ENCODE assay signal across 20 cellular contexts in genomic region chr2:218622606-218623238, GRCh38. TPM values are rescaled to one million over a fixed set of nuclear protein-coding genes. Genes with fewer than 3 reads are reported as not detected.
DNase-seq lines count a peak whose midpoint lies in the region; ATAC-seq and TF ChIP-seq lines count a peak whose summit lies in the region.
"Had no signal": no experiment of that assay in that cellular context is flagged by ENCODE, and none has a peak within 500 bp of the region (broad histone marks: within the 10 kb centered on the region; RNA-seq: fewer than 3 reads in every experiment).

No MANE protein-coding gene starts in this region.

- no peak for ATAC-seq in GM18505 (IDR thresholded peaks at IDR 0.05; ENCODE audit: unreplicated experiment)
- ATAC-seq in HG03354 (IDR thresholded peaks at IDR 0.05; ENCODE audit: poor library complexity, severe bottlenecking, unreplicated experiment), result no peak
- ATAC-seq: activated naive CD4-positive, alpha-beta T cell treated with anti-CD3 and anti-CD28 coated beads, Interleukin-2, amount 50 U/mL, for 72 hours; GM12878; left lung; stimulated activated naive B cell treated with anti-CD40 and anti-IgM and Interleukin-4, amounts not matched to agents 10 μg/mL and 1 μg/mL and 100 μg/mL, for 72 hours had no signal

- H3K36me3 Mint-ChIP-seq in endodermal cell (ENCODE audit: low read depth), result no peaks in the 10 kb centered on the region
- H3K36me3 Mint-ChIP-seq: activated naive CD4-positive, alpha-beta T cell treated with anti-CD3 and anti-CD28 coated beads, Interleukin-2, amount 50 U/mL, for 72 hours; stimulated activated naive B cell treated with anti-CD40 and anti-IgM and Interleukin-4, amounts not matched to agents 10 μg/mL and 1 μg/mL and 100 μg/mL, for 72 hours had no signal

- no peak overlapping the region for H3K4me3 Mint-ChIP-seq in endodermal cell
- H3K4me3 Mint-ChIP-seq: activated T-cell treated with anti-CD3 and anti-CD28 coated beads, Interleukin-2, amount 50 U/mL, for 24 hours; CD4-positive, alpha-beta T cell; stimulated activated naive B cell treated with anti-CD40 and anti-IgM and Interleukin-4, amounts not matched to agents 10 μg/mL and 1 μg/mL and 100 μg/mL, for 72 hours had no signal

- H3K9me3 ChIP-seq in endodermal cell (ENCODE audit: control insufficient read depth, low read length), result no peaks in the 10 kb centered on the region
- no peaks in the 10 kb centered on the region for H3K9me3 ChIP-seq in parathyroid adenoma (ENCODE audit: control insufficient read depth, low read length)
- H3K9me3 ChIP-seq: left lung, ovary, spleen had no signal

- H3K4me3 ChIP-seq in NB4 (ENCODE audit: low read depth, low read length) (no peak overlapping the region), endodermal cell (ENCODE audit: low read length) (no peak overlapping the region), parathyroid adenoma (ENCODE audit: low read depth, low read length) (no peak overlapping the region)
- H3K4me3 ChIP-seq: GM12878, left lung, ovary, spleen had no signal

- DNase-seq in EH (ENCODE audit: low read depth) (peak; percentile 51), NB4 (ENCODE audit: low read depth) (peak; percentile 27), endodermal cell (peak; percentile 52), AG08396 (ENCODE audit: low spot score) (no peak)
- DNase-seq: activated CD4-positive, alpha-beta T cell treated with anti-CD3 and anti-CD28 coated beads, Interleukin-2, amount 50 U/mL, for 4 hours; activated T-cell treated with anti-CD3 and anti-CD28 coated beads, Interleukin-2, amount 50 U/mL, for 24 hours; CD4-positive, alpha-beta T cell; effector CD4-positive, alpha-beta T cell; left lung; NCI-H187 treated with DMSO at 0.1 percent for 48 hours; NCI-H510A; OCI-M1; ovary; spleen; stimulated activated naive B cell treated with anti-CD40 and anti-IgM and Interleukin-4, amounts not matched to agents 10 μg/mL and 1 μg/mL and 100 μg/mL, for 72 hours had no signal

- no peaks in the 10 kb centered on the region for H3K36me3 ChIP-seq in endodermal cell (ENCODE audit: control insufficient read depth, insufficient read depth, low read length)
- no peaks in the 10 kb centered on the region for H3K36me3 ChIP-seq in parathyroid adenoma (ENCODE audit: control insufficient read depth, insufficient read depth, low read length)
- H3K36me3 ChIP-seq: left lung, ovary, spleen had no signal

- peaks cover 9% of the 10 kb centered on the region for H3K4me1 Mint-ChIP-seq in endodermal cell

- no peak for TF ChIP-seq CTCF in NB4 (IDR thresholded peaks at IDR 0.05; ENCODE audit: low read depth, low read length)
- no peak for TF ChIP-seq CTCF in endodermal cell (conservative IDR thresholded peaks at IDR 0.05)
- no peak for TF ChIP-seq CTCF in parathyroid adenoma (IDR thresholded peaks at IDR 0.05)

- H2AFZ ChIP-seq in parathyroid adenoma, result no peak overlapping the region

- H3K9ac ChIP-seq in endodermal cell (ENCODE audit: extremely low read depth, low read length, poor library complexity, severe bottlenecking) (no peak overlapping the region), parathyroid adenoma (no peak overlapping the region)

- TF ChIP-seq POLR2A in NB4 (IDR thresholded peaks at IDR 0.05; ENCODE audit: extremely low read depth, insufficient read length), result no peak
- TF ChIP-seq POLR2A in GM18505 (IDR thresholded peaks at IDR 0.05; ENCODE audit: borderline replicate concordance, extremely low read depth, insufficient read depth, insufficient read length), result no peak

- no peak overlapping the region for H3K27ac Mint-ChIP-seq in endodermal cell
- H3K27ac Mint-ChIP-seq: activated naive CD4-positive, alpha-beta T cell treated with anti-CD3 and anti-CD28 coated beads, Interleukin-2, amount 50 U/mL, for 72 hours; activated T-cell treated with anti-CD3 and anti-CD28 coated beads, Interleukin-2, amount 50 U/mL, for 24 hours; CD4-positive, alpha-beta T cell; stimulated activated naive B cell treated with anti-CD40 and anti-IgM and Interleukin-4, amounts not matched to agents 10 μg/mL and 1 μg/mL and 100 μg/mL, for 72 hours had no signal

- peak overlapping the region; percentile 6 for H3K4me2 ChIP-seq in parathyroid adenoma (ENCODE audit: low read length)

- H3K9me3 Mint-ChIP-seq in endodermal cell, result no peaks in the 10 kb centered on the region
- H3K9me3 Mint-ChIP-seq: activated naive CD4-positive, alpha-beta T cell treated with anti-CD3 and anti-CD28 coated beads, Interleukin-2, amount 50 U/mL, for 72 hours; activated T-cell treated with anti-CD3 and anti-CD28 coated beads, Interleukin-2, amount 50 U/mL, for 24 hours; CD4-positive, alpha-beta T cell; stimulated activated naive B cell treated with anti-CD40 and anti-IgM and Interleukin-4, amounts not matched to agents 10 μg/mL and 1 μg/mL and 100 μg/mL, for 72 hours had no signal

- no peaks in the 10 kb centered on the region for H3K79me2 ChIP-seq in parathyroid adenoma

- H3K27me3 ChIP-seq in endodermal cell (ENCODE audit: control insufficient read depth, insufficient read depth, low read length, poor library complexity, severe bottlenecking) (no peaks in the 10 kb centered on the region), parathyroid adenoma (ENCODE audit: control insufficient read depth, insufficient read depth, low read length) (no peaks in the 10 kb centered on the region)
- H3K27me3 ChIP-seq: left lung, ovary, spleen had no signal

- WGBS in endodermal cell (ENCODE audit: insufficient coverage in 1 of 2, insufficient read length in 1 of 2), 2 experiments, result 89% methylated on average over 6 of the region's 6 CpGs

- peaks cover 2% of the 10 kb centered on the region for H3K27me3 Mint-ChIP-seq in endodermal cell (ENCODE audit: insufficient read depth)
- H3K27me3 Mint-ChIP-seq: activated T-cell treated with anti-CD3 and anti-CD28 coated beads, Interleukin-2, amount 50 U/mL, for 24 hours; CD4-positive, alpha-beta T cell; stimulated activated naive B cell treated with anti-CD40 and anti-IgM and Interleukin-4, amounts not matched to agents 10 μg/mL and 1 μg/mL and 100 μg/mL, for 72 hours had no signal

- H3K4me1 ChIP-seq in endodermal cell (ENCODE audit: control insufficient read depth, insufficient read depth, low read length) (peaks cover 2% of the 10 kb centered on the region), parathyroid adenoma (peaks cover 5% of the 10 kb centered on the region)

- H3K27ac ChIP-seq in endodermal cell (ENCODE audit: low read depth, low read length), result no peak overlapping the region
- no peak overlapping the region for H3K27ac ChIP-seq in parathyroid adenoma
- H3K27ac ChIP-seq: ovary, spleen had no signal

RNA-seq across cellular contexts. Expression of gene PLCD4, which starts 15.0 kb away (rescaled TPM):
- under 1 TPM; 0.26 to 0.73 TPM for total RNA-seq in endodermal cell
- polyA plus RNA-seq in endodermal cell (2013, experiment 1 of 2), result 2.0 TPM
- 2.2 TPM for polyA plus RNA-seq in endodermal cell (2013, experiment 2 of 2)

RNA-seq across cellular contexts. Expression of gene ZNF142, which starts 36.7 kb away (rescaled TPM):
- total RNA-seq in endodermal cell, result 10 to 100 TPM; 27.8 to 31.5 TPM
- 18.9 TPM for polyA plus RNA-seq in endodermal cell (2013, experiment 1 of 2)
- polyA plus RNA-seq in endodermal cell (2013, experiment 2 of 2), result 18.3 TPM

RNA-seq across cellular contexts. Expression of gene BCS1L, which starts 36.8 kb away (rescaled TPM):
- total RNA-seq in endodermal cell, result 10 to 100 TPM; 24.0 to 31.5 TPM
- polyA plus RNA-seq in endodermal cell (2013, experiment 1 of 2), result 35.0 TPM
- polyA plus RNA-seq in endodermal cell (2013, experiment 2 of 2), result 40.8 TPM

RNA-seq across cellular contexts. Expression of gene RNF25, which starts 49.1 kb away (rescaled TPM):
- 10 to 100 TPM; 24.5 to 32.1 TPM for total RNA-seq in endodermal cell
- 28.3 TPM for polyA plus RNA-seq in endodermal cell (2013, experiment 1 of 2)
- 28.8 TPM for polyA plus RNA-seq in endodermal cell (2013, experiment 2 of 2)

RNA-seq across cellular contexts. Expression of gene STK36, which starts 49.2 kb away (rescaled TPM):
- total RNA-seq in endodermal cell, result 10 to 100 TPM; 73.5 to 87.4 TPM
- polyA plus RNA-seq in endodermal cell (2013, experiment 1 of 2), result 68.4 TPM
- polyA plus RNA-seq in endodermal cell (2013, experiment 2 of 2), result 54.2 TPM
